1 cellular context compared by ENCODE assay signal in genomic region chr11:118522571-118523072, GRCh38.
TF ChIP-seq lines count a peak whose summit lies in the region.

No MANE protein-coding gene starts in this region.

TF ChIP-seq in GM12878, 131 proteins besides CTCF, POLR2A, EP300 and RAD21:
- TF ChIP-seq SMAD1 (IDR thresholded peaks at IDR 0.05; ENCODE audit: low read depth, partially characterized antibody) (no peak), SMC3 (IDR thresholded peaks at IDR 0.05; ENCODE audit: borderline replicate concordance, low read length) (0 out of 2 replicates have a peak, but pooled peaks have one; percentile 7)
